ENCODE assay signal across 10 cellular contexts in the genomic region with DNA sequence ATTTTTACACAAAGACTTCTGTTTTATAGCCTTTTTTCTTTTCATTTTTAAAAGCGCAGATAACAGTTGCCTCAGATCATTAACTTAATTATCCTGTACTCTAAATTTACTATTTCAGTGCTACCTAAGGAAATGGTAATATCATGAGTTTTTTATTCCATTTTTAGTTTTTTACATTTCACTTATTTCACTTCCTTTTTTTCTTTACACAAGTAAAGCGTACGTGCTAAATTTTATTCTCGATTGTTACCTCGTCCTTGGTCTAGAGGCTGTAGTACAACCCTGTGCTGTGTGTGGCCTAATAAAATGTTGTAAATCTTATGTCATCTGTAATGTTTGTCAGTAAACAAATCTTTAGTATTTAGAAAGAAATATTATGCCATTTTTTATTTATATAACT. TPM values are rescaled to one million over a fixed set of nuclear protein-coding genes. Genes with fewer than 3 reads are reported as not detected.
DNase-seq lines count a peak whose midpoint lies in the region; ATAC-seq and TF ChIP-seq lines count a peak whose summit lies in the region.
"Had no signal": no experiment of that assay in that cellular context is flagged by ENCODE, and none has a peak within 500 bp of the region (broad histone marks: within the 10 kb centered on the region; RNA-seq: fewer than 3 reads in every experiment).

No MANE protein-coding gene starts in this region.

- H3K9ac ChIP-seq in mammary epithelial cell (ENCODE audit: insufficient read depth, low read length), result peak overlapping the region; percentile 68

- H3K9me3 Mint-ChIP-seq in MCF 10A (ENCODE audit: unreplicated experiment), result no peaks in the 10 kb centered on the region
- H3K9me3 Mint-ChIP-seq in naive thymus-derived CD8-positive, alpha-beta T cell, result no peaks in the 10 kb centered on the region
- H3K9me3 Mint-ChIP-seq: nephron progenitor cell had no signal

- no peaks in the 10 kb centered on the region for H4K20me1 ChIP-seq in mammary epithelial cell (ENCODE audit: insufficient read depth, low read length)

- H3K27ac Mint-ChIP-seq in MCF 10A (ENCODE audit: low read depth, unreplicated experiment), result no peak overlapping the region
- no peak overlapping the region for H3K27ac Mint-ChIP-seq in naive thymus-derived CD8-positive, alpha-beta T cell
- H3K27ac Mint-ChIP-seq: nephron progenitor cell had no signal

- H3K4me1 Mint-ChIP-seq in MCF 10A (ENCODE audit: insufficient read depth, unreplicated experiment), result peaks cover 20% of the 10 kb centered on the region
- no peaks in the 10 kb centered on the region for H3K4me1 Mint-ChIP-seq in naive thymus-derived CD8-positive, alpha-beta T cell

- no peak overlapping the region for H2AFZ ChIP-seq in mammary epithelial cell (ENCODE audit: low read depth, low read length)

- no peaks in the 10 kb centered on the region for H3K27me3 Mint-ChIP-seq in MCF 10A (ENCODE audit: insufficient read depth, unreplicated experiment)
- no peaks in the 10 kb centered on the region for H3K27me3 Mint-ChIP-seq in naive thymus-derived CD8-positive, alpha-beta T cell

- no peaks in the 10 kb centered on the region for H3K9me3 ChIP-seq in mammary epithelial cell (replicated peaks; ENCODE audit: insufficient read depth, low read length)

- no peak for TF ChIP-seq CTCF in mammary epithelial cell (conservative IDR thresholded peaks at IDR 0.05 in 1 of 2, IDR thresholded peaks at IDR 0.05 in 1 of 2; ENCODE audit: extremely low read depth in 1 of 2, insufficient read depth in 1 of 2, low read depth in 1 of 2, low read length in 2 of 2)
- TF ChIP-seq CTCF in MCF 10A (IDR thresholded peaks at IDR 0.05; ENCODE audit: unreplicated experiment), result no peak
- no peak for TF ChIP-seq CTCF in GM13976 (IDR thresholded peaks at IDR 0.05; ENCODE audit: borderline replicate concordance, control extremely low read depth, extremely low read depth, insufficient read depth, missing control alignments)

- H3K27me3 ChIP-seq in mammary epithelial cell (ENCODE audit: insufficient read depth, low read length), result no peaks in the 10 kb centered on the region

- CTCF ChIA-PET in mammary epithelial cell (lab: Charles Lee; ENCODE audit: low non-redundant PET) (no interaction called here), MCF 10A (lab: Yijun Ruan, JAX) (interaction anchor here (0.9 to 1.8 kb wide), 9 partner anchors 9 to 84 kb away, joined by 3 to 7 read pairs (median 3); no protein-coding TSS in a partner anchor)

- peak overlapping the region; percentile 99 for H3K27ac ChIP-seq in mammary epithelial cell (ENCODE audit: insufficient read depth, low read depth, low read length)

- H3K79me2 ChIP-seq in mammary epithelial cell (ENCODE audit: insufficient read depth, low read length), result peaks cover 92% of the 10 kb centered on the region

- BruUV-seq in mammary epithelial cell (replicated peaks; lab: Mats Ljungman, UMichigan) (no TSS peak), MCF 10A (replicated peaks; lab: Mats Ljungman, UMichigan) (no TSS peak)

- no peak overlapping the region for H3K4me3 ChIP-seq in mammary epithelial cell (replicated peaks in 1 of 3; ENCODE audit: insufficient read depth in 1 of 3, low read depth in 2 of 3, low read length in 3 of 3)

- peak overlapping the region; percentile 80 for H3K4me2 ChIP-seq in mammary epithelial cell (ENCODE audit: insufficient read depth, low read depth, low read length)

- H3K36me3 Mint-ChIP-seq in MCF 10A (ENCODE audit: insufficient read depth, unreplicated experiment), result peaks cover 22% of the 10 kb centered on the region
- H3K36me3 Mint-ChIP-seq in naive thymus-derived CD8-positive, alpha-beta T cell, result no peaks in the 10 kb centered on the region

- peak; percentile 52 for ATAC-seq in HG02798 (IDR thresholded peaks at IDR 0.05; ENCODE audit: poor library complexity, unreplicated experiment)
- no peak for ATAC-seq in naive thymus-derived CD8-positive, alpha-beta T cell

- H3K36me3 ChIP-seq in mammary epithelial cell (ENCODE audit: insufficient read depth, low read length), result no peaks in the 10 kb centered on the region

- peaks cover 41% of the 10 kb centered on the region for H3K4me1 ChIP-seq in mammary epithelial cell (ENCODE audit: insufficient read depth, low read length)

- POLR2A ChIA-PET in MCF 10A (lab: Yijun Ruan, JAX), result interaction anchor here (1.0 to 3.4 kb wide), 17 partner anchors 9 to 52 kb away, joined by 3 to 36 read pairs (median 5); partner anchors contain the start of gene CRIM1
- POLR2A ChIA-PET in naive thymus-derived CD8-positive, alpha-beta T cell (lab: Charles Lee), result no interaction called here

- in situ Hi-C loops in mammary epithelial cell (cut with MboI; ENCODE audit: low sequenced_read_pairs in 2 of 2), result loop anchor here in 1 of 2 donors (5.0 kb wide), 1 partner anchor 33 kb away; no protein-coding TSS in a partner anchor
- in situ Hi-C loops in GM13976 (cut with MboI; ENCODE audit: low sequenced_read_pairs, unreplicated experiment), result no loop called here

- DNase-seq in mammary epithelial cell (no peak), MCF 10A (ENCODE audit: unreplicated experiment) (no peak), NAMALWA (ENCODE audit: low spot score) (peak; percentile 11), NCI-H526 treated with DMSO at 0.1 percent for 48 hours (lab: John Stamatoyannopoulos, UW) (no peak), OCI-M1 (lab: John Stamatoyannopoulos, UW) (no peak), GM13976 (ENCODE audit: low spot score) (no peak)
- no peak for DNase-seq in naive thymus-derived CD8-positive, alpha-beta T cell
- DNase-seq: NCI-H1930, nephron progenitor cell had no signal

- dilution Hi-C loops in mammary epithelial cell (cut with HindIII; ENCODE audit: low sequenced_read_pairs), result no loop called here

- intact Hi-C loops in mammary epithelial cell (cut with micrococcal nuclease) (loop anchor here (5.0 kb wide), 1 partner anchor 103 kb away; no protein-coding TSS in a partner anchor), MCF 10A (cut with micrococcal nuclease) (loop anchor here (1.0 kb wide), 2 partner anchors 34 to 47 kb away; no protein-coding TSS in a partner anchor)

- H3K4me3 Mint-ChIP-seq in MCF 10A (ENCODE audit: unreplicated experiment), result no peak overlapping the region
- H3K4me3 Mint-ChIP-seq in naive thymus-derived CD8-positive, alpha-beta T cell, result no peak overlapping the region
- H3K4me3 Mint-ChIP-seq: nephron progenitor cell had no signal

- WGBS in mammary epithelial cell (ENCODE audit: low coverage, missing lambda C conversion rate), result 99% methylated on average over 5 of the region's 5 CpGs

RNA-seq across cellular contexts. Expression of gene CRIM1, which starts 49.2 kb away (rescaled TPM):
- total RNA-seq in mammary epithelial cell (100 to 1,000 TPM; 237 to 387 TPM), MCF 10A (2022) (119 and 185 TPM in 2 replicates)
- 103 TPM for polyA plus RNA-seq in mammary epithelial cell
- polyA minus RNA-seq in mammary epithelial cell, result 304 TPM
- 1 to 10 TPM in 1 of 2 experiments, under 1 TPM in 1; 0.88 to 2.0 TPM for total RNA-seq in naive thymus-derived CD8-positive, alpha-beta T cell
- polyA plus RNA-seq in naive thymus-derived CD8-positive, alpha-beta T cell, result 1 to 10 TPM in 1 of 3 donors, under 1 TPM in 2; 0.12 to 1.3 (median 0.38) TPM

Comparison
In these comparisons a context has a peak if more than half of its experiments do, and no peak if none do; other contexts are left out.
1. RNA of gene CRIM1, which starts 49.2 kb away (total RNA-seq): 237 to 387 TPM in mammary epithelial cell and 119 to 185 TPM in MCF 10A; 0.88 to 2.0 TPM in naive thymus-derived CD8-positive, alpha-beta T cell; every median in the first group is over 10 times any median in the second.